15 cellular contexts compared by ENCODE assay signal in the genomic region with DNA sequence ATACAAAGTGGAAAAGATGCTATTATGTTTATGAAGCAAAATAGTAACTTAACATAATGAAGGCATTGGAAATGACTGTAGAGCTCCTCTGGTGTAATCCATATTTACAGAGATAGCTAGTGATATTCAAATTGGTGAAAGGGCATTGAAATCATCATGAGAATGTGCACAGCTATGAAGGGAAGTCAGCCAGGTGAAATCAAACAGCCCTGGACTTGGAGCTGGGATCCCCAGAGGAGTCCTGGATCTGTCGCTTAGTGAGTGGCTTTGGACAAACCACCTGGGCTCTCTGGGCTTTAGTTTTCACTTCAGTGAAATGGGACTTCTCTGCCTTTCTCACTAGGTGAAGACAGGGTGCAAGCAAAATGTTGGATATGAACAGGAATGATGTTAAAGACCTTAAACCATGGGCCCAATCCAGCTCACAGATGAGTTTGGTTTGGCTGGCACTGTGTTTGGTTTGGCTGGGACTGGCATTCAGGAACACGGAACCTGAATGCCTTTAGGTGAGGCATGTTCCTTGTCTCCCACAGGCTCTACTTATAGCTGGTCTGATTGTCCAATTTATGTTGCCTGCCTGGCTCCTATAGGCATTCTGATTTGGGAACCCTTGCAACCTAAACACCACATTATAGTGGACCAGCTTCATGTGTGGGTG.
DNase-seq lines count a peak whose midpoint lies in the region; ATAC-seq and TF ChIP-seq lines count a peak whose summit lies in the region.
"Had no signal": no experiment of that assay in that cellular context is flagged by ENCODE, and none has a peak within 500 bp of the region (broad histone marks: within the 10 kb centered on the region; RNA-seq: fewer than 3 reads in every experiment).

No MANE protein-coding gene starts in this region.

- H3K4me3 ChIP-seq in breast epithelium (no peak overlapping the region), mammary epithelial cell (replicated peaks in 1 of 3; ENCODE audit: insufficient read depth in 1 of 3, low read depth in 2 of 3, low read length in 3 of 3) (no peak overlapping the region), osteoblast (ENCODE audit: insufficient read depth, low read length) (no peak overlapping the region)
- H3K4me3 ChIP-seq: BLaER1 treated with 17β-estradiol and CSF1 and Interleukin-3, amounts not matched to agents 10 nM and 100 nM; GM12878; GM23338 had no signal

- no peak overlapping the region for H3K9ac ChIP-seq in mammary epithelial cell (ENCODE audit: insufficient read depth, low read length)
- H3K9ac ChIP-seq: BLaER1 treated with 17β-estradiol and CSF1 and Interleukin-3, amounts not matched to agents 10 nM and 100 nM had no signal

- no peaks in the 10 kb centered on the region for H4K20me1 ChIP-seq in mammary epithelial cell (ENCODE audit: insufficient read depth, low read length)
- no peaks in the 10 kb centered on the region for H4K20me1 ChIP-seq in osteoblast (ENCODE audit: insufficient read depth, low read length)
- H4K20me1 ChIP-seq: BLaER1 treated with 17β-estradiol and CSF1 and Interleukin-3, amounts not matched to agents 10 nM and 100 nM had no signal

- 6% methylated on average over 2 of the region's 2 CpGs for WGBS in mammary epithelial cell (ENCODE audit: low coverage, missing lambda C conversion rate)

- CTCF ChIA-PET in MCF 10A (lab: Yijun Ruan, JAX) (interaction anchor here (0.6 to 5.5 kb wide), 9 partner anchors 12 to 178 kb away, joined by 3 to 32 read pairs (median 3); no protein-coding TSS in a partner anchor), mammary epithelial cell (lab: Charles Lee; ENCODE audit: low non-redundant PET) (no interaction called here)

- H3K36me3 ChIP-seq in breast epithelium: no peaks in the 10 kb centered on the region
- no peaks in the 10 kb centered on the region for H3K36me3 ChIP-seq in mammary epithelial cell (ENCODE audit: insufficient read depth, low read length)
- H3K36me3 ChIP-seq in osteoblast (ENCODE audit: insufficient read depth, low read length): no peaks in the 10 kb centered on the region
- H3K36me3 ChIP-seq: BLaER1 treated with 17β-estradiol and CSF1 and Interleukin-3, amounts not matched to agents 10 nM and 100 nM had no signal

- H3K27ac ChIP-seq in breast epithelium: no peak overlapping the region
- H3K27ac ChIP-seq in mammary epithelial cell (ENCODE audit: insufficient read depth, low read depth, low read length): no peak overlapping the region
- no peak overlapping the region for H3K27ac ChIP-seq in osteoblast (ENCODE audit: low read depth, low read length)
- H3K27ac ChIP-seq: BLaER1 treated with 17β-estradiol and CSF1 and Interleukin-3, amounts not matched to agents 10 nM and 100 nM had no signal

- H2AFZ ChIP-seq in mammary epithelial cell (ENCODE audit: low read depth, low read length) (peak overlapping the region; percentile 55), osteoblast (ENCODE audit: low read length) (peak overlapping the region; percentile 34)
- H2AFZ ChIP-seq: GM23338 had no signal

- no peaks in the 10 kb centered on the region for H3K27me3 ChIP-seq in breast epithelium
- no peaks in the 10 kb centered on the region for H3K27me3 ChIP-seq in mammary epithelial cell (ENCODE audit: insufficient read depth, low read length)
- H3K27me3 ChIP-seq in osteoblast (ENCODE audit: insufficient read depth, low read length): no peaks in the 10 kb centered on the region
- H3K27me3 ChIP-seq: BLaER1 treated with 17β-estradiol and CSF1 and Interleukin-3, amounts not matched to agents 10 nM and 100 nM had no signal

- H3K27ac Mint-ChIP-seq in MCF 10A (ENCODE audit: low read depth, unreplicated experiment): no peak overlapping the region
- H3K27ac Mint-ChIP-seq: CD4-positive, alpha-beta T cell; GM23338 had no signal

- H3K4me1 ChIP-seq in breast epithelium (no peaks in the 10 kb centered on the region), mammary epithelial cell (ENCODE audit: insufficient read depth, low read length) (peaks cover 24% of the 10 kb centered on the region), osteoblast (ENCODE audit: insufficient read depth, low read length) (peaks cover 28% of the 10 kb centered on the region)

- in situ Hi-C loops in mammary epithelial cell (cut with MboI; ENCODE audit: low sequenced_read_pairs in 2 of 2): no loop called here

- dilution Hi-C loops in mammary epithelial cell (cut with HindIII; ENCODE audit: low sequenced_read_pairs): no loop called here

- no peaks in the 10 kb centered on the region for H3K9me3 Mint-ChIP-seq in MCF 10A (ENCODE audit: unreplicated experiment)
- H3K9me3 Mint-ChIP-seq: CD4-positive, alpha-beta T cell; GM23338 had no signal

- H3K4me3 Mint-ChIP-seq in MCF 10A (ENCODE audit: unreplicated experiment): no peak overlapping the region
- H3K4me3 Mint-ChIP-seq: CD4-positive, alpha-beta T cell; GM23338 had no signal

- no peak for ATAC-seq in HG02642 (IDR thresholded peaks at IDR 0.05; ENCODE audit: poor library complexity, unreplicated experiment)
- ATAC-seq in HG02840 (IDR thresholded peaks at IDR 0.05; ENCODE audit: low FRiP score, unreplicated experiment): no peak
- ATAC-seq: GM12878, GM23338 had no signal

- H3K9me3 ChIP-seq in breast epithelium (no peaks in the 10 kb centered on the region), mammary epithelial cell (replicated peaks; ENCODE audit: insufficient read depth, low read length) (no peaks in the 10 kb centered on the region), osteoblast (ENCODE audit: low read depth, low read length) (no peaks in the 10 kb centered on the region)
- H3K9me3 ChIP-seq: BLaER1 treated with 17β-estradiol and CSF1 and Interleukin-3, amounts not matched to agents 10 nM and 100 nM had no signal

- BruUV-seq in MCF 10A (replicated peaks; lab: Mats Ljungman, UMichigan) (no TSS peak), mammary epithelial cell (replicated peaks; lab: Mats Ljungman, UMichigan) (no TSS peak)

- no peak for TF ChIP-seq CTCF in MCF 10A (IDR thresholded peaks at IDR 0.05; ENCODE audit: unreplicated experiment)
- TF ChIP-seq CTCF in breast epithelium (IDR thresholded peaks at IDR 0.05): no peak
- TF ChIP-seq CTCF in mammary epithelial cell (conservative IDR thresholded peaks at IDR 0.05 in 1 of 2, IDR thresholded peaks at IDR 0.05 in 1 of 2; ENCODE audit: extremely low read depth in 1 of 2, insufficient read depth in 1 of 2, low read depth in 1 of 2, low read length in 2 of 2): no peak
- TF ChIP-seq CTCF in osteoblast (IDR thresholded peaks at IDR 0.05; ENCODE audit: extremely low read depth, low read depth, low read length): no peak

- no peaks in the 10 kb centered on the region for H3K27me3 Mint-ChIP-seq in MCF 10A (ENCODE audit: insufficient read depth, unreplicated experiment)

- H3K4me1 Mint-ChIP-seq in MCF 10A (ENCODE audit: insufficient read depth, unreplicated experiment): peaks cover 16% of the 10 kb centered on the region

- no peaks in the 10 kb centered on the region for H3K36me3 Mint-ChIP-seq in MCF 10A (ENCODE audit: insufficient read depth, unreplicated experiment)

- DNase-seq in MCF 10A (ENCODE audit: unreplicated experiment) (peak; percentile 78), breast epithelium (ENCODE audit: low spot score in 2 of 2) (no peak), mammary epithelial cell (no peak), osteoblast (ENCODE audit: insufficient read length, low spot score, missing footprints) (no peak), activated T-cell treated with anti-CD3 and anti-CD28 coated beads for 4 hours (no peak)
- DNase-seq: 8988T; Calu3; CD4-positive, alpha-beta T cell; DMS 273 treated with DMSO at 0.1 percent for 48 hours; H7 had no signal

- POLR2A ChIA-PET in MCF 10A (lab: Yijun Ruan, JAX): interaction anchor here (0.5 to 2.0 kb wide), 5 partner anchors 13 to 47 kb away, joined by 3 to 7 read pairs (median 5); no protein-coding TSS in a partner anchor

- TF ChIP-seq POLR2A in breast epithelium (IDR thresholded peaks at IDR 0.05): no peak

- H3K4me2 ChIP-seq in mammary epithelial cell (ENCODE audit: insufficient read depth, low read depth, low read length): no peak overlapping the region
- H3K4me2 ChIP-seq in osteoblast (ENCODE audit: insufficient read depth, low read length): no peak overlapping the region
- H3K4me2 ChIP-seq: BLaER1 treated with 17β-estradiol and CSF1 and Interleukin-3, amounts not matched to agents 10 nM and 100 nM; GM23338 had no signal

- H3K79me2 ChIP-seq in mammary epithelial cell (ENCODE audit: insufficient read depth, low read length) (no peaks in the 10 kb centered on the region), osteoblast (ENCODE audit: insufficient read depth, low read length) (no peaks in the 10 kb centered on the region)

- intact Hi-C loops in MCF 10A (cut with micrococcal nuclease): no loop called here
- intact Hi-C loops in breast epithelium (cut with DNase I; ENCODE audit: low total_unique reads): no loop called here
- intact Hi-C loops in mammary epithelial cell (cut with micrococcal nuclease): no loop called here
